Comparison of ENCODE assay signal across 20 cellular contexts in genomic region chr2:173978447-173978846, GRCh38. TPM values are rescaled to one million over a fixed set of nuclear protein-coding genes. Genes with fewer than 3 reads are reported as not detected.
DNase-seq lines count a peak whose midpoint lies in the region; ATAC-seq, FAIRE-seq and TF ChIP-seq lines count a peak whose summit lies in the region.
"Had no signal": no experiment of that assay in that cellular context is flagged by ENCODE, and none has a peak within 500 bp of the region (broad histone marks: within the 10 kb centered on the region; RNA-seq: fewer than 3 reads in every experiment).

No MANE protein-coding gene starts in this region.

- no peak overlapping the region for H2AFZ ChIP-seq in HepG2 (ENCODE audit: low read length)
- H2AFZ ChIP-seq in PC-3 (ENCODE audit: low read length) = no peak overlapping the region
- no peak overlapping the region for H2AFZ ChIP-seq in K562 (ENCODE audit: low read depth, low read length)
- no peak overlapping the region for H2AFZ ChIP-seq in neuronal stem cell (ENCODE audit: low read length)
- H2AFZ ChIP-seq: neural progenitor cell had no signal

- H2BK12ac ChIP-seq in neuronal stem cell (ENCODE audit: low read length) = no peak overlapping the region

- no peak for TF ChIP-seq CTCF in HepG2 (CRISPR knock-in tag; IDR thresholded peaks at IDR 0.05)
- no peak for TF ChIP-seq CTCF in right lobe of liver (IDR thresholded peaks at IDR 0.05)
- no peak for TF ChIP-seq CTCF in PC-3 (conservative IDR thresholded peaks at IDR 0.05; ENCODE audit: low read depth, low read length)
- no peak for TF ChIP-seq CTCF in K562 (IDR thresholded peaks at IDR 0.05 in 2 of 3, conservative IDR thresholded peaks at IDR 0.05 in 1 of 3; ENCODE audit: insufficient read depth in 2 of 3, low read depth in 1 of 3, low read length in 3 of 3)
- no peak for TF ChIP-seq CTCF in gastroesophageal sphincter (IDR thresholded peaks at IDR 0.05)

- H3K9me2 ChIP-seq in PC-3 (replicated peaks; ENCODE audit: low read length) = no peaks in the 10 kb centered on the region

- intact Hi-C loops in HepG2 (cut with micrococcal nuclease; ENCODE audit: unreplicated experiment) (no loop called here), right lobe of liver (cut with DNase I) (no loop called here), PC-3 (cut with micrococcal nuclease) (no loop called here), K562 (cut with micrococcal nuclease) (no loop called here)

- no peak overlapping the region for H3K14ac ChIP-seq in neuronal stem cell (ENCODE audit: low read length)

- TF ChIP-seq EP300 in HepG2 (IDR thresholded peaks at IDR 0.05; ENCODE audit: low read depth in 2 of 2, low read length in 2 of 2) (no peak), HepG2 (CRISPR knock-in tag; IDR thresholded peaks at IDR 0.05; ENCODE audit: borderline replicate concordance) (no peak), K562 (IDR thresholded peaks at IDR 0.05; ENCODE audit: low read length) (no peak), gastroesophageal sphincter (IDR thresholded peaks at IDR 0.05) (no peak)

- H3K4me1 Mint-ChIP-seq in stimulated activated effector memory CD8-positive, alpha-beta T cell treated with anti-CD3 and anti-CD28 coated beads, Interleukin-12 subunit alpha, Interleukin-12 subunit beta, amount 100 ng/mL, for 72 hours = peaks cover 7% of the 10 kb centered on the region
- H3K4me1 Mint-ChIP-seq: central memory CD8-positive, alpha-beta T cell had no signal

- H3F3A ChIP-seq in PC-3 (ENCODE audit: low read length, unreplicated experiment) = no peaks in the 10 kb centered on the region

- in situ Hi-C loops in HepG2 (cut with HindIII; ENCODE audit: extremely low pct_ligation_motif_present, low pct_unique_long_range_greater_than_20kb) (no loop called here), K562 (cut with MboI) (no loop called here)

- no peak overlapping the region for H2BK120ac ChIP-seq in neuronal stem cell (ENCODE audit: low read depth, low read length)

- H3K27ac ChIP-seq in HepG2 (ENCODE audit: extremely low read length, insufficient read depth, low read length) (no peak overlapping the region), right lobe of liver (no peak overlapping the region), PC-3 (ENCODE audit: low read length) (no peak overlapping the region), K562 (ENCODE audit: extremely low read depth, low read depth, low read length) (no peak overlapping the region), neuronal stem cell (replicated peaks; ENCODE audit: low read length) (no peak overlapping the region), gastroesophageal sphincter (no peak overlapping the region)
- H3K27ac ChIP-seq: adrenal gland, neural progenitor cell, SJSA1, tibial artery had no signal

- no peak overlapping the region for H3K4me3 Mint-ChIP-seq in stimulated activated effector memory CD8-positive, alpha-beta T cell treated with anti-CD3 and anti-CD28 coated beads, Interleukin-12 subunit alpha, Interleukin-12 subunit beta, amount 100 ng/mL, for 72 hours
- H3K4me3 Mint-ChIP-seq: central memory CD8-positive, alpha-beta T cell; neural progenitor cell had no signal

- no peak overlapping the region for H3K9ac ChIP-seq in HepG2 (ENCODE audit: insufficient read depth, low read depth, low read length)
- H3K9ac ChIP-seq in PC-3 (ENCODE audit: low read length) = no peak overlapping the region
- H3K9ac ChIP-seq in K562 (ENCODE audit: insufficient read depth in 1 of 2, low read depth in 2 of 2, low read length in 2 of 2) = no peak overlapping the region
- no peak overlapping the region for H3K9ac ChIP-seq in neuronal stem cell (ENCODE audit: low read depth, low read length, poor library complexity)
- H3K9ac ChIP-seq: neural progenitor cell had no signal

- H3K4me1 ChIP-seq in HepG2 (ENCODE audit: insufficient read depth, low read length) = peaks cover 10% of the 10 kb centered on the region
- peaks cover 0 to 3% (median 0%) of the 10 kb centered on the region in 4 donors for H3K4me1 ChIP-seq in right lobe of liver
- H3K4me1 ChIP-seq in PC-3 (ENCODE audit: insufficient read depth, low read length) = peaks cover 19% of the 10 kb centered on the region
- no peaks in the 10 kb centered on the region for H3K4me1 ChIP-seq in K562 (replicated peaks in 1 of 2; ENCODE audit: control insufficient read depth in 2 of 2, insufficient read depth in 2 of 2, low read length in 2 of 2)
- peaks cover 4 to 6% of the 10 kb centered on the region in 2 donors for H3K4me1 ChIP-seq in neuronal stem cell (ENCODE audit: control insufficient read depth in 2 of 2, insufficient read depth in 1 of 2, low read depth in 1 of 2, low read length in 2 of 2)
- H3K4me1 ChIP-seq in gastroesophageal sphincter = peaks cover 0 to 11% (median 10%) of the 10 kb centered on the region in 3 donors
- H3K4me1 ChIP-seq: adrenal gland had no signal

- no peak overlapping the region for H3K23ac ChIP-seq in neuronal stem cell (ENCODE audit: low read depth, low read length, poor library complexity)

- H4K91ac ChIP-seq in neuronal stem cell (ENCODE audit: low read depth, low read length, poor library complexity) = no peak overlapping the region

- H4K20me1 ChIP-seq in HepG2 (ENCODE audit: insufficient read depth, low read length) (no peaks in the 10 kb centered on the region), PC-3 (ENCODE audit: low read length) (no peaks in the 10 kb centered on the region), K562 (replicated peaks; ENCODE audit: control insufficient read depth, insufficient read depth, low read length) (no peaks in the 10 kb centered on the region)

- no peak overlapping the region for H2BK5ac ChIP-seq in neuronal stem cell (ENCODE audit: low read length)

- H4K8ac ChIP-seq in neuronal stem cell (ENCODE audit: low read depth, low read length) = no peak overlapping the region

- POLR2A ChIA-PET in HepG2 (lab: Yijun Ruan, JAX) = interaction anchor here (0.9 kb wide), 1 partner anchor 13 kb away, joined by 4 read pairs; no protein-coding TSS in a partner anchor
- POLR2A ChIA-PET in PC-3 (lab: Charles Lee; ENCODE audit: unreplicated experiment) = interaction anchor here (0.6 kb wide), 1 partner anchor 95 kb away, joined by 3 read pairs; no protein-coding TSS in a partner anchor
- POLR2A ChIA-PET in K562 (lab: Yijun Ruan, JAX) = interaction anchor here (0.9 kb wide), 1 partner anchor 13 kb away, joined by 3 read pairs; no protein-coding TSS in a partner anchor

- H3K4me2 ChIP-seq in HepG2 (ENCODE audit: low read depth, low read length) (no peak overlapping the region), PC-3 (ENCODE audit: low read length) (no peak overlapping the region), K562 (ENCODE audit: insufficient read depth, low read length) (no peak overlapping the region), neuronal stem cell (ENCODE audit: insufficient read depth, low read length, poor library complexity, severe bottlenecking) (no peak overlapping the region)
- H3K4me2 ChIP-seq: neural progenitor cell had no signal

- peak; percentile 43 for DNase-seq in HepG2 (ENCODE audit: low spot score)
- no peak for DNase-seq in right lobe of liver
- DNase-seq in PC-3 = peak; percentile 67
- no peak for DNase-seq in K562 (ENCODE audit: extremely low read depth in 1 of 4, low spot score in 3 of 4)
- no peak for DNase-seq in stimulated activated effector memory CD8-positive, alpha-beta T cell treated with anti-CD3 and anti-CD28 coated beads, Interleukin-12 subunit alpha, Interleukin-12 subunit beta, amount 100 ng/mL, for 72 hours (ENCODE audit: low spot score in 2 of 2)
- no peak for DNase-seq in NCI-H526 treated with DMSO at 0.1 percent for 48 hours (lab: John Stamatoyannopoulos, UW)
- DNase-seq in neuronal stem cell (ENCODE audit: low spot score) = no peak
- DNase-seq: adrenal gland; AML-193; Calu3; effector memory CD4-positive, alpha-beta T cell; GF-D8; GOT3; midbrain; NCI-H446; tibial artery had no signal

- no peak for FAIRE-seq in HepG2 (lab: Jason Lieb, UNC)
- no peak for FAIRE-seq in K562 (lab: Jason Lieb, UNC)

- ATAC-seq in HepG2 = peak; percentile 50
- no peak for ATAC-seq in right lobe of liver
- ATAC-seq in PC-3 = peak; percentile 84
- ATAC-seq in K562 = no peak
- peak; percentile 100 for ATAC-seq in stimulated activated effector memory CD8-positive, alpha-beta T cell treated with anti-CD3 and anti-CD28 coated beads, Interleukin-12 subunit alpha, Interleukin-12 subunit beta, amount 100 ng/mL, for 72 hours
- ATAC-seq in gastroesophageal sphincter = no peak

- H3K4ac ChIP-seq in neuronal stem cell (ENCODE audit: low read length) = no peak overlapping the region

- H3K9me3 Mint-ChIP-seq in stimulated activated effector memory CD8-positive, alpha-beta T cell treated with anti-CD3 and anti-CD28 coated beads, Interleukin-12 subunit alpha, Interleukin-12 subunit beta, amount 100 ng/mL, for 72 hours = no peaks in the 10 kb centered on the region
- H3K9me3 Mint-ChIP-seq: central memory CD8-positive, alpha-beta T cell; neural progenitor cell had no signal

- H3K9me3 ChIP-seq in HepG2 (ENCODE audit: low read length) (no peaks in the 10 kb centered on the region), right lobe of liver (no peaks in the 10 kb centered on the region), PC-3 (ENCODE audit: low read length) (no peaks in the 10 kb centered on the region), K562 (replicated peaks; ENCODE audit: control insufficient read depth, insufficient read depth, low read depth, low read length) (no peaks in the 10 kb centered on the region), neuronal stem cell (replicated peaks in 1 of 2; ENCODE audit: control insufficient read depth in 2 of 2, insufficient read depth in 1 of 2, low read depth in 1 of 2, low read length in 2 of 2) (no peaks in the 10 kb centered on the region), gastroesophageal sphincter (no peaks in the 10 kb centered on the region)
- H3K9me3 ChIP-seq: adrenal gland, tibial artery had no signal

- no peaks in the 10 kb centered on the region for H3K36me3 Mint-ChIP-seq in stimulated activated effector memory CD8-positive, alpha-beta T cell treated with anti-CD3 and anti-CD28 coated beads, Interleukin-12 subunit alpha, Interleukin-12 subunit beta, amount 100 ng/mL, for 72 hours
- H3K36me3 Mint-ChIP-seq: neural progenitor cell had no signal

- TF ChIP-seq RAD21 in HepG2 (CRISPR knock-in tag; IDR thresholded peaks at IDR 0.05) = no peak
- no peak for TF ChIP-seq RAD21 in K562 (CRISPR knock-in tag; conservative IDR thresholded peaks at IDR 0.05 in 1 of 2, IDR thresholded peaks at IDR 0.05 in 1 of 2)

- H3K18ac ChIP-seq in neuronal stem cell (ENCODE audit: low read length) = no peak overlapping the region

- H3K9me1 ChIP-seq in K562 (ENCODE audit: control insufficient read depth, insufficient read depth, low read length) = no peaks in the 10 kb centered on the region

- BruUV-seq in HepG2 (replicated peaks; lab: Mats Ljungman, UMichigan) = no TSS peak
- BruUV-seq in PC-3 (replicated peaks; lab: Mats Ljungman, UMichigan) = no TSS peak
- BruUV-seq in K562 (replicated peaks; lab: Mats Ljungman, UMichigan) = no TSS peak

- no peak for TF ChIP-seq POLR2A in HepG2 (IDR thresholded peaks at IDR 0.05; ENCODE audit: insufficient read depth in 1 of 2, low read depth in 2 of 2, low read length in 2 of 2)
- no peak for TF ChIP-seq POLR2A in right lobe of liver (IDR thresholded peaks at IDR 0.05)
- TF ChIP-seq POLR2A in K562 (conservative IDR thresholded peaks at IDR 0.05) = no peak
- TF ChIP-seq POLR2A in gastroesophageal sphincter (IDR thresholded peaks at IDR 0.05) = no peak

- H3K27ac Mint-ChIP-seq in stimulated activated effector memory CD8-positive, alpha-beta T cell treated with anti-CD3 and anti-CD28 coated beads, Interleukin-12 subunit alpha, Interleukin-12 subunit beta, amount 100 ng/mL, for 72 hours = no peak overlapping the region
- H3K27ac Mint-ChIP-seq: neural progenitor cell had no signal

- CTCF ChIA-PET in HepG2 (lab: Yijun Ruan, JAX; ENCODE audit: low intra/inter-chr PET ratio, low total read pairs) (no interaction called here), PC-3 (lab: Charles Lee) (no interaction called here), K562 (lab: Yijun Ruan, JAX; ENCODE audit: low intra/inter-chr PET ratio) (no interaction called here)

- 39% methylated on average over 1 of the region's 1 CpG for WGBS in HepG2 (ENCODE audit: low lambda C conversion rate)
- WGBS in right lobe of liver (ENCODE audit: insufficient coverage, low coverage, low lambda C conversion rate, missing lambda C conversion rate) = 100% methylated on average over 1 of the region's 1 CpG
- WGBS in K562 (ENCODE audit: insufficient coverage, low coverage, missing lambda C conversion rate) = 17% methylated on average over 1 of the region's 1 CpG
- WGBS in neuronal stem cell (ENCODE audit: extremely low coverage in 2 of 2, insufficient read length in 2 of 2, insufficient replicate concordance in 1 of 2), 2 donors = no CpG with 5 or more reads among the region's 1 CpG
- WGBS in gastroesophageal sphincter (ENCODE audit: low coverage in 1 of 2), 2 donors = 100% methylated on average over 1 of the region's 1 CpG; no CpG with 5 or more reads in 1 of the 2 donors

- H3K79me1 ChIP-seq in neuronal stem cell (ENCODE audit: low read depth, low read length) = no peaks in the 10 kb centered on the region

- H3K36me3 ChIP-seq in HepG2 (replicated peaks in 1 of 2; ENCODE audit: control insufficient read depth in 1 of 2, insufficient read depth in 2 of 2, low read length in 2 of 2) (no peaks in the 10 kb centered on the region), right lobe of liver (no peaks in the 10 kb centered on the region), PC-3 (ENCODE audit: low read depth, low read length) (no peaks in the 10 kb centered on the region), K562 (ENCODE audit: control insufficient read depth, insufficient read depth, low read length) (no peaks in the 10 kb centered on the region), neuronal stem cell (replicated peaks in 1 of 2; ENCODE audit: control insufficient read depth in 2 of 2, insufficient read depth in 2 of 2, low read length in 2 of 2) (no peaks in the 10 kb centered on the region), gastroesophageal sphincter (no peaks in the 10 kb centered on the region)
- H3K36me3 ChIP-seq: adrenal gland, neural progenitor cell, SJSA1, tibial artery had no signal

- H2AK5ac ChIP-seq in neuronal stem cell (ENCODE audit: low read depth, low read length) = no peak overlapping the region

- H2BK15ac ChIP-seq in neuronal stem cell (ENCODE audit: low read length) = no peak overlapping the region

- H3K4me3 ChIP-seq in HepG2 (replicated peaks in 1 of 3; ENCODE audit: insufficient read depth in 1 of 3, low read depth in 2 of 3, low read length in 3 of 3) = no peak overlapping the region
- H3K4me3 ChIP-seq in right lobe of liver = no peak overlapping the region
- H3K4me3 ChIP-seq in PC-3 (ENCODE audit: low read length) = no peak overlapping the region
- no peak overlapping the region for H3K4me3 ChIP-seq in K562
- no peak overlapping the region for H3K4me3 ChIP-seq in neuronal stem cell (ENCODE audit: low read length in 2 of 2)
- no peak overlapping the region for H3K4me3 ChIP-seq in gastroesophageal sphincter
- H3K4me3 ChIP-seq: adrenal gland, neural progenitor cell, SJSA1, tibial artery had no signal

- H3K79me2 ChIP-seq in HepG2 (ENCODE audit: insufficient read depth, low read length) (no peaks in the 10 kb centered on the region), PC-3 (ENCODE audit: low read length) (no peaks in the 10 kb centered on the region), K562 (ENCODE audit: control insufficient read depth, insufficient read depth, low read length) (no peaks in the 10 kb centered on the region)

- no peaks in the 10 kb centered on the region for H3K27me3 ChIP-seq in HepG2 (ENCODE audit: control insufficient read depth in 1 of 2, insufficient read depth in 2 of 2, low read length in 2 of 2)
- H3K27me3 ChIP-seq in right lobe of liver = no peaks in the 10 kb centered on the region
- H3K27me3 ChIP-seq in PC-3 (ENCODE audit: low read length) = no peaks in the 10 kb centered on the region
- H3K27me3 ChIP-seq in K562 (ENCODE audit: control insufficient read depth in 2 of 2, insufficient read depth in 2 of 2, low read length in 2 of 2) = peaks cover 0 to 7% of the 10 kb centered on the region in 2 experiments; a peak in 4 of 5 replicates
- H3K27me3 ChIP-seq in neuronal stem cell (ENCODE audit: control insufficient read depth in 3 of 3, insufficient read depth in 3 of 3, low read depth in 1 of 3, low read length in 3 of 3) = no peaks in the 10 kb centered on the region
- no peaks in the 10 kb centered on the region for H3K27me3 ChIP-seq in gastroesophageal sphincter
- H3K27me3 ChIP-seq: adrenal gland, neural progenitor cell, SJSA1, tibial artery had no signal

RNA-seq across cellular contexts. Expression of gene SP3, which starts 13.3 kb away (rescaled TPM):
- total RNA-seq in HepG2 (2016; rRNA removed; fragmentation: Illumina TruSeq; extraction: Trizol) = 132 and 171 TPM in 2 replicates
- total RNA-seq in HepG2 (2016; cell fraction: cytosol; rRNA removed; fragmentation: Illumina TruSeq; extraction: Trizol; ENCODE audit: low read depth) = 46.7 and 54.6 TPM in 2 replicates
- 129 and 171 TPM in 2 replicates for total RNA-seq in HepG2 (2016; cell fraction: insoluble cytoplasmic fraction; rRNA removed; fragmentation: Illumina TruSeq; extraction: Trizol)
- total RNA-seq in HepG2 (2016; cell fraction: membrane; rRNA removed; fragmentation: Illumina TruSeq; extraction: Trizol) = 117 and 137 TPM in 2 replicates
- total RNA-seq in HepG2 (2016; cell fraction: nucleus; rRNA removed; fragmentation: Illumina TruSeq; extraction: Trizol) = 111 and 118 TPM in 2 replicates
- 53.9 and 57.3 TPM in 2 replicates for polyA plus RNA-seq in HepG2 (2011; rRNA removed)
- 24.5 and 38.2 TPM in 2 replicates for polyA plus RNA-seq in HepG2 (2011; cell fraction: cytosol; rRNA removed)
- 29.7 TPM in 2 replicates for polyA plus RNA-seq in HepG2 (2011; cell fraction: nucleus; rRNA removed)
- 42.0 and 48.0 TPM in 2 replicates for polyA plus RNA-seq in HepG2 (2012)
- polyA plus RNA-seq in HepG2 (2016; cell fraction: cytosol; fragmentation: Illumina TruSeq; extraction: Trizol; ENCODE audit: low read depth) = 5.3 and 5.5 TPM in 2 replicates
- polyA plus RNA-seq in HepG2 (2016; cell fraction: insoluble cytoplasmic fraction; fragmentation: Illumina TruSeq; extraction: Trizol; ENCODE audit: low read depth) = 79.1 and 85.5 TPM in 2 replicates
- 24.8 and 28.9 TPM in 2 replicates for polyA plus RNA-seq in HepG2 (2016; cell fraction: membrane; fragmentation: Illumina TruSeq; extraction: Trizol; ENCODE audit: low read depth)
- polyA plus RNA-seq in HepG2 (2016; cell fraction: nucleus; fragmentation: Illumina TruSeq; extraction: Trizol; ENCODE audit: insufficient read depth, low read depth) = 51.2 and 54.9 TPM in 2 replicates
- 45.0 and 74.0 TPM in 2 replicates for polyA minus RNA-seq in HepG2 (2011; rRNA and poly(A)+ RNA removed; ENCODE audit: low replicate concordance)
- 67.2 and 72.9 TPM in 2 replicates for polyA minus RNA-seq in HepG2 (2011; cell fraction: cytosol; rRNA and poly(A)+ RNA removed)
- 202 and 214 TPM in 2 replicates for polyA minus RNA-seq in HepG2 (2011; cell fraction: nucleus; rRNA and poly(A)+ RNA removed)
- total RNA-seq in right lobe of liver = 10 to 100 TPM; 28.4 to 36.5 (median 32.4) TPM
- total RNA-seq in PC-3 (2014; rRNA removed) = 82.2 and 117 TPM in 2 replicates
- total RNA-seq in K562 (2011; cell fraction: chromatin; rRNA removed; ENCODE audit: low replicate concordance) = 73.5 and 177 TPM in 2 replicates
- total RNA-seq in K562 (2011; cell fraction: nucleolus; rRNA removed) = 36.0 and 43.8 TPM in 2 replicates
- 64.0 and 89.2 TPM in 2 replicates for total RNA-seq in K562 (2011; cell fraction: nucleoplasm; rRNA removed)
- 75.2 and 83.9 TPM in 2 replicates for total RNA-seq in K562 (2014; rRNA removed)
- total RNA-seq in K562 (2014; rRNA removed; fragmentation: Illumina TruSeq; extraction: Trizol) = 86.6 and 101 TPM in 2 replicates
- total RNA-seq in K562 (2015; rRNA removed; fragmentation: Illumina TruSeq; extraction: Trizol) = 102 and 106 TPM in 2 replicates
- total RNA-seq in K562 (2021) = 73.5 and 74.9 TPM in 2 replicates
- polyA plus RNA-seq in K562 (2011; rRNA removed) = 76.6 and 89.7 TPM in 2 replicates
- 30.9 and 42.5 TPM in 2 replicates for polyA plus RNA-seq in K562 (2011; cell fraction: cytosol; rRNA removed)
- 55.4 and 76.5 TPM in 2 replicates for polyA plus RNA-seq in K562 (2011; cell fraction: nucleus; rRNA removed)
- 26.4 and 29.5 TPM in 2 replicates for polyA plus RNA-seq in K562 (2012)
- polyA plus RNA-seq in K562 (2014; fragmentation: Illumina TruSeq; extraction: Trizol) = 61.2 and 64.1 TPM in 2 replicates
- 10 to 100 TPM; 12.0 to 13.1 TPM for polyA plus RNA-seq in K562 (2014; fragmentation: Nextera tagmentation; extraction: Ambion mirVana)
- 35.7 and 39.3 TPM in 2 replicates for polyA plus RNA-seq in K562 (2014; rRNA removed)
- polyA minus RNA-seq in K562 (2011; rRNA and poly(A)+ RNA removed) = 171 and 198 TPM in 2 replicates
- 52.7 and 58.2 TPM in 2 replicates for polyA minus RNA-seq in K562 (2011; cell fraction: cytosol; rRNA and poly(A)+ RNA removed)
- 76.1 and 128 TPM in 2 replicates for polyA minus RNA-seq in K562 (2011; cell fraction: nucleus; rRNA and poly(A)+ RNA removed)
- polyA plus RNA-seq in neuronal stem cell (2013, experiment 1 of 2) = 43.6 TPM
- 45.7 TPM for polyA plus RNA-seq in neuronal stem cell (2013, experiment 2 of 2)
- 10 to 100 TPM; 69.7 to 94.3 (median 87.6) TPM for total RNA-seq in gastroesophageal sphincter

Comparison
In these comparisons a context has a peak if more than half of its experiments do, and no peak if none do; other contexts are left out.
1. ATAC-seq: peak in HepG2 (single experiment), PC-3 (single experiment) and stimulated activated effector memory CD8-positive, alpha-beta T cell treated with anti-CD3 and anti-CD28 coated beads, Interleukin-12 subunit alpha, Interleukin-12 subunit beta, amount 100 ng/mL, for 72 hours (single experiment); none in right lobe of liver (0 of 4), K562 (single experiment) and gastroesophageal sphincter (single experiment).
2. DNase-seq: peak in HepG2 (single experiment) and PC-3 (single experiment); none in right lobe of liver (0 of 3), K562 (0 of 4), stimulated activated effector memory CD8-positive, alpha-beta T cell treated with anti-CD3 and anti-CD28 coated beads, Interleukin-12 subunit alpha, Interleukin-12 subunit beta, amount 100 ng/mL, for 72 hours (0 of 2), NCI-H526 treated with DMSO at 0.1 percent for 48 hours (single experiment) and neuronal stem cell (single experiment).